In the genomic region with DNA sequence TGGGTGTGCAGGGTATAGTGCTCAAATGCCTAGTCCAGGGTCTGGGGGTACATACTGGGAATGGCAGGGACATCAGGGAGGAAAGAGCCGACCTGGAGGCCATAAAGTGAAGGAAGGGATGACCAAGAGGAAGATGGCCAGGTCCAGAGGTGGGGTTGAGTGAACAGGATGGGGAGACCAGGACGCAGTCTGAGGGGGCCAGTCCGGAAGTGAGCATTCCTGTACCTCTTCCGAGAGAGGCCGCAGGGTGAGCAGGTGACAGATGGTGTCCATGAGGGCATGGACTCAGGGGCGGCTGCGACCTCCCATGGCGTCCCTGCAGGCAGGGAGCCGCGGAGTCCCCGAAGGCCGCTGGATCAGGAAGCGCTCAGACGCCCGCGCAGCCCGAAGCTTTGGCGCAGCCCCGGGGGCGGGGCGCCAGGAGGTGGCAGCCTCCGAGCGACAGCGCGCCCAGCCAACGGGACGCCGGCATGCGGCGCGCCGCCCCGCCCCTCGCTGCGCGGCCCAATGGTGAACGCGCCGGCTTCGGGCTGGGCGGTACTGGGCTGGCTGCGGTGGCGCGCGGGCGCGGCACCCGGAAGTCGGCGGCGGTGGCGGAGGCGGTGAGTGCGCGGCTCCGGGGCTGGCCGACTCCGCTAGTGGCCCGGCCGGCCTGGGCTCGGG, we compare ENCODE assay signal across 8 cellular contexts. TPM values are rescaled to one million over a fixed set of nuclear protein-coding genes. Genes with fewer than 3 reads are reported as not detected.
A peak's percentile ranks its signal among the peaks of the same experiment; 100 is the strongest.
DNase-seq lines count a peak whose midpoint lies in the region; ATAC-seq and TF ChIP-seq lines count a peak whose summit lies in the region.

A gene with protein sequence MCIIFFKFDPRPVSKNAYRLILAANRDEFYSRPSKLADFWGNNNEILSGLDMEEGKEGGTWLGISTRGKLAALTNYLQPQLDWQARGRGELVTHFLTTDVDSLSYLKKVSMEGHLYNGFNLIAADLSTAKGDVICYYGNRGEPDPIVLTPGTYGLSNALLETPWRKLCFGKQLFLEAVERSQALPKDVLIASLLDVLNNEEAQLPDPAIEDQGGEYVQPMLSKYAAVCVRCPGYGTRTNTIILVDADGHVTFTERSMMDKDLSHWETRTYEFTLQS (plus strand): TSS at position 578 of the 663 bp plus-strand sequence. CDS start 15,689 bp downstream, outside the sequence.

- H3K79me2 ChIP-seq in mammary epithelial cell (ENCODE audit: insufficient read depth, low read length): peaks cover 35% of the 10 kb centered on the region

- no peaks in the 10 kb centered on the region for H3K9me3 ChIP-seq in mammary epithelial cell (replicated peaks; ENCODE audit: insufficient read depth, low read length)

- H3K36me3 ChIP-seq in mammary epithelial cell (ENCODE audit: insufficient read depth, low read length): no peaks in the 10 kb centered on the region

- no peaks in the 10 kb centered on the region for H3K27me3 ChIP-seq in mammary epithelial cell (ENCODE audit: insufficient read depth, low read length)

- peaks cover 0 to 14% (median 4%) of the 10 kb centered on the region in 3 donors for H3K27me3 Mint-ChIP-seq in immature natural killer cell (ENCODE audit: low read depth in 3 of 3)

- DNase-seq in A172 (ENCODE audit: low spot score): peak; percentile 61
- DNase-seq in NCI-H2227 treated with DMSO at 0.1 percent for 48 hours (lab: John Stamatoyannopoulos, UW): peak; percentile 92
- DNase-seq in mammary epithelial cell: peak; percentile 89
- peak; percentile 94 to 96 (median 96) for DNase-seq in immature natural killer cell
- DNase-seq in smooth muscle cell of the brain vasculature (ENCODE audit: low read depth, low spot score): peak; percentile 67

- no peaks in the 10 kb centered on the region for H3K9me3 Mint-ChIP-seq in immature natural killer cell

- in situ Hi-C loops in mammary epithelial cell (cut with MboI; ENCODE audit: low sequenced_read_pairs in 2 of 2): no loop called here

- TF ChIP-seq CTCF in WI38 (IDR thresholded peaks at IDR 0.05; ENCODE audit: low read depth, low read length) (no peak), mammary epithelial cell (conservative IDR thresholded peaks at IDR 0.05 in 1 of 2, IDR thresholded peaks at IDR 0.05 in 1 of 2; ENCODE audit: extremely low read depth in 1 of 2, insufficient read depth in 1 of 2, low read depth in 1 of 2, low read length in 2 of 2) (no peak)

- H3K27ac Mint-ChIP-seq in immature natural killer cell: peak within 1 kb of the TSS; percentile 86 to 97 (median 96)

- peak; percentile 70 for ATAC-seq in GM18858 (IDR thresholded peaks at IDR 0.05; ENCODE audit: unreplicated experiment)
- peak; percentile 68 for ATAC-seq in HG03108 (IDR thresholded peaks at IDR 0.05; ENCODE audit: unreplicated experiment)

- dilution Hi-C loops in mammary epithelial cell (cut with HindIII; ENCODE audit: low sequenced_read_pairs): loop anchor here (5.0 kb wide), 5 partner anchors 37 to 263 kb away; a partner anchor contains a TSS

- peak within 1 kb of the TSS; percentile 78 for H3K4me3 ChIP-seq in WI38 (ENCODE audit: low read depth, low read length)
- H3K4me3 ChIP-seq in mammary epithelial cell (replicated peaks in 1 of 3; ENCODE audit: insufficient read depth in 1 of 3, low read depth in 2 of 3, low read length in 3 of 3): peak within 1 kb of the TSS; percentile 82 to 90 (median 85)

- H3K4me1 ChIP-seq in mammary epithelial cell (ENCODE audit: insufficient read depth, low read length): peaks cover 23% of the 10 kb centered on the region

- CTCF ChIA-PET in mammary epithelial cell (lab: Charles Lee; ENCODE audit: low non-redundant PET): no interaction called here

- peak within 1 kb of the TSS; percentile 90 to 95 (median 93) for H3K4me3 Mint-ChIP-seq in immature natural killer cell

- H3K27ac ChIP-seq in mammary epithelial cell (ENCODE audit: insufficient read depth, low read depth, low read length): peak within 1 kb of the TSS; percentile 33

- WGBS in mammary epithelial cell (ENCODE audit: low coverage, missing lambda C conversion rate): no CpG with 5 or more reads among the region's 61 CpGs

- peak within 1 kb of the TSS; percentile 67 for H3K9ac ChIP-seq in mammary epithelial cell (ENCODE audit: insufficient read depth, low read length)

- peak within 1 kb of the TSS; percentile 92 for H3K4me2 ChIP-seq in mammary epithelial cell (ENCODE audit: insufficient read depth, low read depth, low read length)

- intact Hi-C loops in mammary epithelial cell (cut with micrococcal nuclease): no loop called here

- BruUV-seq in mammary epithelial cell (replicated peaks; lab: Mats Ljungman, UMichigan): no TSS peak

- no peaks in the 10 kb centered on the region for H4K20me1 ChIP-seq in mammary epithelial cell (ENCODE audit: insufficient read depth, low read length)

- H2AFZ ChIP-seq in mammary epithelial cell (ENCODE audit: low read depth, low read length): peak within 1 kb of the TSS; percentile 79

- peaks cover 0 to 3% (median 0%) of the 10 kb centered on the region in 3 donors for H3K36me3 Mint-ChIP-seq in immature natural killer cell

- H3K4me1 Mint-ChIP-seq in immature natural killer cell: peaks cover 44 to 52% of the 10 kb centered on the region in 2 donors

RNA-seq across cellular contexts. Expression of the gene that starts here (rescaled TPM):
- 29.6 and 36.3 TPM in 2 replicates for total RNA-seq in A172 (2014; rRNA removed; shearing (Covaris generic))
- total RNA-seq in mammary epithelial cell: 10 to 100 TPM; 22.5 to 45.7 TPM
- polyA plus RNA-seq in mammary epithelial cell (39.1 TPM), immature natural killer cell (10 to 100 TPM; 43.3 to 68.6 (median 56.6) TPM)
- polyA minus RNA-seq in mammary epithelial cell: 47.0 TPM

Comparison
In these comparisons a context has a peak if more than half of its experiments do, and no peak if none do; other contexts are left out.
1. Peak in every context shown above with its lines: DNase-seq, ATAC-seq, H3K4me3 ChIP-seq and H3K27ac ChIP-seq.